Comparison of ENCODE assay signal across 16 cellular contexts in genomic region chr11:33027233-33027632, GRCh38.
"Had no signal": no experiment of that assay in that cellular context is flagged by ENCODE, and none has a peak within 500 bp of the region (broad histone marks: within the 10 kb centered on the region; RNA-seq: fewer than 3 reads in every experiment).

No MANE protein-coding gene starts in this region.

- H3K4me3 ChIP-seq: hepatocyte, skin epidermis, stomach had no signal

- H3K27me3 ChIP-seq: hepatocyte, stomach had no signal

- H2AFZ ChIP-seq: hepatocyte had no signal

- H3K4me3 Mint-ChIP-seq: dendritic cell treated with granulocyte-macrophage colony-stimulating factor and Interleukin-4, amounts not matched to agents 40 ng/mL and 50 ng/mL, for 4 days; naive thymus-derived CD4-positive, alpha-beta T cell; nephron progenitor cell had no signal

- H3K4me2 ChIP-seq: hepatocyte had no signal

- DNase-seq: kidney glomerular epithelial cell; mammary epithelial cell; naive thymus-derived CD4-positive, alpha-beta T cell; nephron progenitor cell; posterior cingulate gyrus; stimulated activated CD4-positive, alpha-beta T cell treated with anti-CD3 and anti-CD28 coated beads, Interleukin-12 subunit alpha, Interleukin-12 subunit beta, amount 100 ng/mL, for 4 hours; stimulated activated naive CD4-positive, alpha-beta T cell; stomach; trophoblast cell had no signal

- H3K27ac ChIP-seq: hepatocyte, skin epidermis, stomach had no signal

- H3K27ac Mint-ChIP-seq: dendritic cell treated with granulocyte-macrophage colony-stimulating factor and Interleukin-4, amounts not matched to agents 40 ng/mL and 50 ng/mL, for 4 days; naive thymus-derived CD4-positive, alpha-beta T cell; nephron progenitor cell had no signal

- H3K27me3 Mint-ChIP-seq: dendritic cell treated with granulocyte-macrophage colony-stimulating factor and Interleukin-4, amounts not matched to agents 40 ng/mL and 50 ng/mL, for 4 days had no signal

- FAIRE-seq: colon, islet of Langerhans had no signal

- H3K9me3 ChIP-seq: stomach had no signal

- H3K9me3 Mint-ChIP-seq: dendritic cell treated with granulocyte-macrophage colony-stimulating factor and Interleukin-4, amounts not matched to agents 40 ng/mL and 50 ng/mL, for 4 days; naive thymus-derived CD4-positive, alpha-beta T cell; nephron progenitor cell had no signal

- ATAC-seq: left lobe of liver; naive thymus-derived CD4-positive, alpha-beta T cell; sciatic nerve had no signal
